In genomic region chr1:197965132-197965707, GRCh38 we compare ENCODE assay signal across 21 cellular contexts. TPM values are rescaled to one million over a fixed set of nuclear protein-coding genes. Genes with fewer than 3 reads are reported as not detected.
"Had no signal": no experiment of that assay in that cellular context is flagged by ENCODE, and none has a peak within 500 bp of the region (broad histone marks: within the 10 kb centered on the region; RNA-seq: fewer than 3 reads in every experiment).

No MANE protein-coding gene starts in this region.

- DNase-seq: effector memory CD4-positive, alpha-beta T cell; foreskin melanocyte; head of caudate nucleus; mucosa of descending colon; naive thymus-derived CD8-positive, alpha-beta T cell; psoas muscle; sigmoid colon; stimulated activated CD4-positive, alpha-beta T cell treated with anti-CD3 and anti-CD28 coated beads, Interleukin-2, amount 100 ng/mL, for 24 hours; stimulated activated CD4-positive, alpha-beta T cell treated with anti-CD3 and anti-CD28 coated beads, Interleukin-4, amount 100 ng/mL, for 4 hours; stimulated activated naive B cell treated with anti-CD40 and anti-IgM and Interleukin-4, amounts not matched to agents 10 μg/mL and 1 μg/mL and 100 μg/mL, for 72 hours; stimulated activated naive CD8-positive, alpha-beta T cell treated with anti-CD3 and anti-CD28 coated beads, Interleukin-15, amount 100 ng/mL, for 72 hours; testis; transverse colon had no signal

- H2AFZ ChIP-seq: hepatocyte had no signal

- H3K27ac ChIP-seq: hepatocyte, neutrophil, psoas muscle, sigmoid colon, skin epidermis, testis, transverse colon had no signal

- FAIRE-seq: endometrium had no signal

- H3K4me3 ChIP-seq: hepatocyte, mucosa of descending colon, psoas muscle, sigmoid colon, skin epidermis, testis, transverse colon had no signal

- H3K27me3 ChIP-seq: hepatocyte, neutrophil, sigmoid colon, testis, transverse colon had no signal

- H3K4me1 ChIP-seq: psoas muscle, sigmoid colon, testis, transverse colon had no signal

- ATAC-seq: mucosa of descending colon; naive thymus-derived CD8-positive, alpha-beta T cell; psoas muscle; stimulated activated naive B cell treated with anti-CD40 and anti-IgM and Interleukin-4, amounts not matched to agents 10 μg/mL and 1 μg/mL and 100 μg/mL, for 72 hours; stimulated activated naive CD8-positive, alpha-beta T cell treated with anti-CD3 and anti-CD28 coated beads, Interleukin-15, amount 100 ng/mL, for 72 hours had no signal

- H3K36me3 ChIP-seq: neutrophil, sigmoid colon, transverse colon had no signal

- H3K79me2 ChIP-seq: hepatocyte had no signal

- H3K4me2 ChIP-seq: hepatocyte had no signal

- H3K9me3 ChIP-seq: mucosa of descending colon, neutrophil, psoas muscle, sigmoid colon, testis, transverse colon had no signal

RNA-seq across cellular contexts. Expression of gene LHX9, which starts 48.0 kb away (rescaled TPM):
- total RNA-seq: epithelial cell of proximal tubule; hepatocyte; lung microvascular endothelial cell; naive thymus-derived CD8-positive, alpha-beta T cell; sigmoid colon; subcutaneous adipose tissue; transverse colon; ureter had no signal
- polyA plus RNA-seq: hepatocyte; naive thymus-derived CD8-positive, alpha-beta T cell had no signal
